Comparison of ENCODE assay signal across 1 cellular context in the genomic region with DNA sequence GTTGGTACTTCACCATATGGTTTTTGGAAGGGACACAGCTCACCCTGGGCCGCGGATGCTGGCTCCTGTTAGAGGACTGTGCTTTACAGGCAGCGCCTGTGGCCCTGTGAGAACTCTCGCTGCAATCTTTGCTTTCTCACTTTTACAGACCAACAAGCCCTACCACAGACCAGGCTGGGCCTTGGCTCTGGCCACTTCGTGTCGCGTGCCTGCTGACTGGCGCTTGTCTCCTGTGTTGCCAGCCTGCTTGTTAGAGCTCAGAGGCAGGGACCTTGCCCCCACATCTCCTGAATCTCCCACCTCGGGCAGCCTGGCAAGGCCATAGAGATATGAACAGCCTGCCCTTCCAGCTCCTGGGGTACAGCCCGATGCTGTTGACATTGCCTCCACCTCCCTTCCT.
TF ChIP-seq lines count a peak whose summit lies in the region.

No MANE protein-coding gene starts in this region.

TF ChIP-seq in HepG2, 621 proteins besides CTCF, POLR2A, EP300 and RAD21:
- TF ChIP-seq ZNF883 (CRISPR knock-in tag; IDR thresholded peaks at IDR 0.05; ENCODE audit: not compliant biosample characterization) (peak; percentile 47), MZF1 (CRISPR knock-in tag; IDR thresholded peaks at IDR 0.05; ENCODE audit: borderline replicate concordance) (no peak), HIVEP1 (CRISPR knock-in tag; IDR thresholded peaks at IDR 0.05) (0 out of 2 replicates have a peak, but pooled peaks have one; percentile 26), RBM22 (optimal IDR thresholded peaks at IDR 0.05; ENCODE audit: low read length) (peak; percentile 84)
TF ChIP-seq in HepG2: peak in this region for 3.
